In genomic region chr6:131627724-131628682, GRCh38 we compare ENCODE assay signal across 8 cellular contexts. TPM values are rescaled to one million over a fixed set of nuclear protein-coding genes. Genes with fewer than 3 reads are reported as not detected.
A peak's percentile ranks its signal among the peaks of the same experiment; 100 is the strongest.
DNase-seq lines count a peak whose midpoint lies in the region; ATAC-seq and TF ChIP-seq lines count a peak whose summit lies in the region.

Gene MED23, minus strand, starts transcription at chr6:131628242. Its CDS starts 193 bp downstream, at chr6:131628049.

- POLR2A ChIA-PET in SK-N-SH (lab: Yijun Ruan, JAX) = interaction anchor here (0.7 to 1.0 kb wide), 2 partner anchors 9 to 743 kb away, joined by 3 read pairs; no protein-coding TSS in a partner anchor

- H3K27ac ChIP-seq in SK-N-SH (ENCODE audit: low read depth in 2 of 2, low read length in 1 of 2) (peak within 1 kb of the TSS; percentile 47 to 82; a peak in 3 of 4 replicates), temporal lobe (ENCODE audit: low read depth, low read length) (no peak within 1 kb of the TSS)

- CTCF ChIA-PET in SK-N-SH (lab: Yijun Ruan, JAX) = interaction anchor here (0.5 to 4.1 kb wide), 60 partner anchors 9 to 1779 kb away, joined by 3 to 60 read pairs (median 4); partner anchors contain the start of gene ENPP3

- H3K9me2 ChIP-seq in SK-N-SH = no peaks in the 10 kb centered on the region

- peak within 1 kb of the TSS; percentile 78 for H3K9ac ChIP-seq in SK-N-SH

- peak; percentile 74 for TF ChIP-seq RAD21 in SK-N-SH (IDR thresholded peaks at IDR 0.05; ENCODE audit: low read length)

- peak in 1 of 2 experiments; percentile 64; a peak in 1 of 4 replicates for TF ChIP-seq EP300 in SK-N-SH (IDR thresholded peaks at IDR 0.05; ENCODE audit: borderline replicate concordance in 1 of 2, low read depth in 1 of 2, low read length in 1 of 2)

- peaks cover 27 to 32% of the 10 kb centered on the region in 2 experiments for H3K36me3 ChIP-seq in SK-N-SH (replicated peaks in 1 of 2; ENCODE audit: control insufficient read depth in 1 of 2, insufficient read depth in 2 of 2, low read length in 1 of 2)

- 2% methylated on average over 25 of the region's 53 CpGs for whole genome bisulfite sequencing in SK-N-SH (ENCODE audit: low lambda C conversion rate)

- H3K36me3 Mint-ChIP-seq in activated naive CD4-positive, alpha-beta T cell treated with anti-CD3 and anti-CD28 coated beads, Interleukin-2, amount 50 U/mL, for 24 hours = peaks cover 5% of the 10 kb centered on the region

- peak within 1 kb of the TSS; percentile 85 to 96 for H3K4me3 ChIP-seq in SK-N-SH (ENCODE audit: low read depth in 2 of 2, low read length in 1 of 2)

- no peaks in the 10 kb centered on the region for H4K20me1 ChIP-seq in SK-N-SH (ENCODE audit: insufficient read depth)

- H3K27me3 Mint-ChIP-seq in activated naive CD4-positive, alpha-beta T cell treated with anti-CD3 and anti-CD28 coated beads, Interleukin-2, amount 50 U/mL, for 24 hours = no peaks in the 10 kb centered on the region

- peaks cover 18% of the 10 kb centered on the region for H3K79me2 ChIP-seq in SK-N-SH (ENCODE audit: insufficient read depth)

- no peaks in the 10 kb centered on the region; the same call in 1 of the 2 replicates for H3K27me3 ChIP-seq in SK-N-SH (ENCODE audit: insufficient read depth)

- TF ChIP-seq CTCF in GM10266 (IDR thresholded peaks at IDR 0.05; ENCODE audit: control insufficient read depth, insufficient read depth, low read depth, missing control alignments) (peak; percentile 100), SK-N-SH (IDR thresholded peaks at IDR 0.05) (peak; percentile 98)

- no peaks in the 10 kb centered on the region for H3K9me3 Mint-ChIP-seq in activated naive CD4-positive, alpha-beta T cell treated with anti-CD3 and anti-CD28 coated beads, Interleukin-2, amount 50 U/mL, for 24 hours

- peak within 1 kb of the TSS; percentile 92 for H2AFZ ChIP-seq in SK-N-SH (ENCODE audit: low read depth)

- peak within 1 kb of the TSS; percentile 100 for H3K4me3 Mint-ChIP-seq in activated naive CD4-positive, alpha-beta T cell treated with anti-CD3 and anti-CD28 coated beads, Interleukin-2, amount 50 U/mL, for 24 hours

- DNase-seq in GM10266 (ENCODE audit: extremely low spot score) (peak; percentile 82), NCI-H1048 (lab: John Stamatoyannopoulos, UW) (peak; percentile 87), SK-N-SH (peak; percentile 88), globus pallidus (ENCODE audit: low spot score) (peak; percentile 91), occipital lobe (lab: John Stamatoyannopoulos, UW) (peak; percentile 93)

- peaks cover 7% of the 10 kb centered on the region for H3F3A ChIP-seq in SK-N-SH (replicated peaks; ENCODE audit: insufficient read depth)

- H3K4me1 ChIP-seq in SK-N-SH (ENCODE audit: control insufficient read depth in 1 of 2, insufficient read depth in 2 of 2, low read depth in 1 of 2, low read length in 1 of 2) = peaks cover 0 to 9% of the 10 kb centered on the region in 2 experiments; a peak in 2 of 4 replicates

- H3K4me1 Mint-ChIP-seq in activated naive CD4-positive, alpha-beta T cell treated with anti-CD3 and anti-CD28 coated beads, Interleukin-2, amount 50 U/mL, for 24 hours = peaks cover 44% of the 10 kb centered on the region

- H3K9me3 ChIP-seq in SK-N-SH = no peaks in the 10 kb centered on the region

- peak; percentile 98 for ATAC-seq in HG02588 (IDR thresholded peaks at IDR 0.05; ENCODE audit: unreplicated experiment)

- peak within 1 kb of the TSS; percentile 76 for H3K4me2 ChIP-seq in SK-N-SH

- H3K27ac Mint-ChIP-seq in activated naive CD4-positive, alpha-beta T cell treated with anti-CD3 and anti-CD28 coated beads, Interleukin-2, amount 50 U/mL, for 24 hours = peak within 1 kb of the TSS; percentile 97

TF ChIP-seq in SK-N-SH, 30 proteins besides CTCF, POLR2A, EP300 and RAD21 (continues in another document):
- peak; percentile 67 for TF ChIP-seq MXI1 (IDR thresholded peaks at IDR 0.05; ENCODE audit: low read depth, low read length)
- TF ChIP-seq RCOR1 (IDR thresholded peaks at IDR 0.05; ENCODE audit: low read length) = peak; percentile 86
- TF ChIP-seq, protein P1, sequence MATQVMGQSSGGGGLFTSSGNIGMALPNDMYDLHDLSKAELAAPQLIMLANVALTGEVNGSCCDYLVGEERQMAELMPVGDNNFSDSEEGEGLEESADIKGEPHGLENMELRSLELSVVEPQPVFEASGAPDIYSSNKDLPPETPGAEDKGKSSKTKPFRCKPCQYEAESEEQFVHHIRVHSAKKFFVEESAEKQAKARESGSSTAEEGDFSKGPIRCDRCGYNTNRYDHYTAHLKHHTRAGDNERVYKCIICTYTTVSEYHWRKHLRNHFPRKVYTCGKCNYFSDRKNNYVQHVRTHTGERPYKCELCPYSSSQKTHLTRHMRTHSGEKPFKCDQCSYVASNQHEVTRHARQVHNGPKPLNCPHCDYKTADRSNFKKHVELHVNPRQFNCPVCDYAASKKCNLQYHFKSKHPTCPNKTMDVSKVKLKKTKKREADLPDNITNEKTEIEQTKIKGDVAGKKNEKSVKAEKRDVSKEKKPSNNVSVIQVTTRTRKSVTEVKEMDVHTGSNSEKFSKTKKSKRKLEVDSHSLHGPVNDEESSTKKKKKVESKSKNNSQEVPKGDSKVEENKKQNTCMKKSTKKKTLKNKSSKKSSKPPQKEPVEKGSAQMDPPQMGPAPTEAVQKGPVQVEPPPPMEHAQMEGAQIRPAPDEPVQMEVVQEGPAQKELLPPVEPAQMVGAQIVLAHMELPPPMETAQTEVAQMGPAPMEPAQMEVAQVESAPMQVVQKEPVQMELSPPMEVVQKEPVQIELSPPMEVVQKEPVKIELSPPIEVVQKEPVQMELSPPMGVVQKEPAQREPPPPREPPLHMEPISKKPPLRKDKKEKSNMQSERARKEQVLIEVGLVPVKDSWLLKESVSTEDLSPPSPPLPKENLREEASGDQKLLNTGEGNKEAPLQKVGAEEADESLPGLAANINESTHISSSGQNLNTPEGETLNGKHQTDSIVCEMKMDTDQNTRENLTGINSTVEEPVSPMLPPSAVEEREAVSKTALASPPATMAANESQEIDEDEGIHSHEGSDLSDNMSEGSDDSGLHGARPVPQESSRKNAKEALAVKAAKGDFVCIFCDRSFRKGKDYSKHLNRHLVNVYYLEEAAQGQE (IDR thresholded peaks at IDR 0.05; ENCODE audit: low read depth, low read length) = peak; percentile 73
- TF ChIP-seq, protein P2, sequence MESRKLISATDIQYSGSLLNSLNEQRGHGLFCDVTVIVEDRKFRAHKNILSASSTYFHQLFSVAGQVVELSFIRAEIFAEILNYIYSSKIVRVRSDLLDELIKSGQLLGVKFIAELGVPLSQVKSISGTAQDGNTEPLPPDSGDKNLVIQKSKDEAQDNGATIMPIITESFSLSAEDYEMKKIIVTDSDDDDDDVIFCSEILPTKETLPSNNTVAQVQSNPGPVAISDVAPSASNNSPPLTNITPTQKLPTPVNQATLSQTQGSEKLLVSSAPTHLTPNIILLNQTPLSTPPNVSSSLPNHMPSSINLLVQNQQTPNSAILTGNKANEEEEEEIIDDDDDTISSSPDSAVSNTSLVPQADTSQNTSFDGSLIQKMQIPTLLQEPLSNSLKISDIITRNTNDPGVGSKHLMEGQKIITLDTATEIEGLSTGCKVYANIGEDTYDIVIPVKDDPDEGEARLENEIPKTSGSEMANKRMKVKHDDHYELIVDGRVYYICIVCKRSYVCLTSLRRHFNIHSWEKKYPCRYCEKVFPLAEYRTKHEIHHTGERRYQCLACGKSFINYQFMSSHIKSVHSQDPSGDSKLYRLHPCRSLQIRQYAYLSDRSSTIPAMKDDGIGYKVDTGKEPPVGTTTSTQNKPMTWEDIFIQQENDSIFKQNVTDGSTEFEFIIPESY (IDR thresholded peaks at IDR 0.05; ENCODE audit: borderline replicate concordance, low read depth) = peak; percentile 84; the same call in 1 of the 2 replicates
- 0 out of 2 replicates have a peak, but pooled peaks have one; percentile 41 for TF ChIP-seq FOXJ3 (CRISPR knock-in tag; IDR thresholded peaks at IDR 0.05)
- TF ChIP-seq SMC3 (IDR thresholded peaks at IDR 0.05; ENCODE audit: low read depth, low read length) = peak; percentile 85
- TF ChIP-seq, protein P3, sequence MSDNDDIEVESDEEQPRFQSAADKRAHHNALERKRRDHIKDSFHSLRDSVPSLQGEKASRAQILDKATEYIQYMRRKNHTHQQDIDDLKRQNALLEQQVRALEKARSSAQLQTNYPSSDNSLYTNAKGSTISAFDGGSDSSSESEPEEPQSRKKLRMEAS (IDR thresholded peaks at IDR 0.05; ENCODE audit: low read depth) = peak; percentile 84
- no peak; the same call in 1 of the 2 replicates for TF ChIP-seq MEF2A (IDR thresholded peaks at IDR 0.05; ENCODE audit: borderline replicate concordance, low read depth)
- no peak for TF ChIP-seq NRF1 (IDR thresholded peaks at IDR 0.05; ENCODE audit: low read depth, low read length)
- TF ChIP-seq EZH2phosphoT487 (IDR thresholded peaks at IDR 0.05; ENCODE audit: borderline replicate concordance, low read depth) = no peak
- TF ChIP-seq RFX5 (IDR thresholded peaks at IDR 0.05; ENCODE audit: low read length) = 0 out of 2 replicates have a peak, but pooled peaks have one; percentile 43
- no peak for TF ChIP-seq USF2 (IDR thresholded peaks at IDR 0.05; ENCODE audit: borderline replicate concordance, low read depth, low read length)
- TF ChIP-seq TAF1 (IDR thresholded peaks at IDR 0.05; ENCODE audit: borderline replicate concordance, low read depth, low read length) = peak; percentile 94
- TF ChIP-seq CHD2 (IDR thresholded peaks at IDR 0.05; ENCODE audit: low read length, partially characterized antibody) = peak; percentile 94
- TF ChIP-seq FOSL2 (IDR thresholded peaks at IDR 0.05; ENCODE audit: borderline replicate concordance, low read depth) = 0 out of 2 replicates have a peak, but pooled peaks have one; percentile 34

RNA-seq across cellular contexts. Expression of gene MED23, which starts in this region (rescaled TPM):
- polyA plus RNA-seq in SK-N-SH (2012; rRNA removed) = 10.1 and 14.5 TPM in 2 replicates
- 8.3 and 9.5 TPM in 2 replicates for polyA plus RNA-seq in SK-N-SH (2012; cell fraction: cytosol; rRNA removed)
- 18.5 and 44.1 TPM in 2 replicates for polyA plus RNA-seq in SK-N-SH (2012; cell fraction: nucleus; rRNA removed)
- total RNA-seq in occipital lobe (71.3 TPM), temporal lobe (46.5 TPM)
